In the genomic region with DNA sequence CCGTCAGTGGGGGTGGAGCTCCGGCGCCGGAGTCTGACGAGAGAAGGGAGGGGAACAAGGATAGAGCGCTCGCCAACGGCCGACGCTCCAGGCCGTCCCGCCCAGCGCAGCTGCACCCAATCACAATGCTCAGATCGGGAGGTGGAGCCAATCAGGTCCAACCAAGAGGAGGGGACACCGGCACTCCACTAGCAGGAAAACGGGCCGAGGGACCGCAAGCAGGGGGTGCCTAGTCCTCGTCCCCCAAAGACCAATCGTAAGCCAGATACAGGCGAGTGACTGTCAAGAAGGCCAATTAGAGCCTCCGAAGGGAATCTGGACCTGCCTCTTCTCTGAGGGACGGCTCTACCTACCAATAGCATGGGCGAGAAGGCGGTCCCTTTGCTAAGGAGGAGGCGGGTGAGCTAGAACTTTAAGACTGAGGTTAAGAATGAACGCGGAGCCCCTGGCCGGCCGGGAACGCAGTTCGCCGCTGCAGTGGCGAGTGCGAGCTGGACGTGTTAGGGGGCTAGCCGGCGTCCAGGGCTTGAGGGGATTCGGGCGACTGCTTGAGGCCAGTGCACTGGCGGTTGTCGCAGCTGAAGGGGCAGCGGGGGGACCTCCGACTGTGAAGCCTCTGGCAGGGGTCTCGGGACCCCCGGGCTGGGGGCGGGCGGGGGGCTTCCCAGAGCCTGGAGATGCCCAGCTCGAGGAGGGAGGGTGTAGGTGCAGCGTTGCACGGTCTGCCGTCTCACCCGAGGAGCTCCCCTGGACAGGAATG, we compare ENCODE assay signal across 8 cellular contexts. TPM values are rescaled to one million over a fixed set of nuclear protein-coding genes. Genes with fewer than 3 reads are reported as not detected.
DNase-seq lines count a peak whose midpoint lies in the region; ATAC-seq and TF ChIP-seq lines count a peak whose summit lies in the region.

A gene with protein sequence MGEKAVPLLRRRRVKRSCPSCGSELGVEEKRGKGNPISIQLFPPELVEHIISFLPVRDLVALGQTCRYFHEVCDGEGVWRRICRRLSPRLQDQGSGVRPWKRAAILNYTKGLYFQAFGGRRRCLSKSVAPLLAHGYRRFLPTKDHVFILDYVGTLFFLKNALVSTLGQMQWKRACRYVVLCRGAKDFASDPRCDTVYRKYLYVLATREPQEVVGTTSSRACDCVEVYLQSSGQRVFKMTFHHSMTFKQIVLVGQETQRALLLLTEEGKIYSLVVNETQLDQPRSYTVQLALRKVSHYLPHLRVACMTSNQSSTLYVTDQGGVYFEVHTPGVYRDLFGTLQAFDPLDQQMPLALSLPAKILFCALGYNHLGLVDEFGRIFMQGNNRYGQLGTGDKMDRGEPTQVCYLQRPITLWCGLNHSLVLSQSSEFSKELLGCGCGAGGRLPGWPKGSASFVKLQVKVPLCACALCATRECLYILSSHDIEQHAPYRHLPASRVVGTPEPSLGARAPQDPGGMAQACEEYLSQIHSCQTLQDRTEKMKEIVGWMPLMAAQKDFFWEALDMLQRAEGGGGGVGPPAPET (plus strand): TSS at position 63 of the 760 bp plus-strand sequence. CDS start 298 bp downstream, at position 361.

- H3K36me3 ChIP-seq in CD4-positive, alpha-beta memory T cell (ENCODE audit: insufficient read depth, low read length): peaks cover 11% of the 10 kb centered on the region
- H3K36me3 ChIP-seq in duodenal mucosa (ENCODE audit: control insufficient read depth in 1 of 2, insufficient read depth in 2 of 2, low read length in 2 of 2) (peaks cover 8 to 11% of the 10 kb centered on the region in 2 donors), right lobe of liver (peaks cover 0 to 10% (median 4%) of the 10 kb centered on the region in 4 donors)

- no peaks in the 10 kb centered on the region for H3K27me3 ChIP-seq in CD4-positive, alpha-beta memory T cell (ENCODE audit: insufficient read depth, low read length)
- H3K27me3 ChIP-seq in duodenal mucosa (ENCODE audit: control insufficient read depth in 1 of 2, insufficient read depth in 2 of 2, low read length in 2 of 2) (no peaks in the 10 kb centered on the region), right lobe of liver (no peaks in the 10 kb centered on the region)

- ATAC-seq in GM19455 (IDR thresholded peaks at IDR 0.05; ENCODE audit: unreplicated experiment) (peak; percentile 90), right lobe of liver (peak; percentile 88 to 94 (median 90))

- H3K27me3 Mint-ChIP-seq in CD4-positive, alpha-beta memory T cell: peaks cover 0 to 2% of the 10 kb centered on the region in 2 donors
- peaks cover 9% of the 10 kb centered on the region for H3K27me3 Mint-ChIP-seq in activated CD4-positive, alpha-beta memory T cell treated with anti-CD3 and anti-CD28 coated beads, Interleukin-2, amount 10 ng/mL, durations not matched to agents 7 days and 5 days

- H3K27ac Mint-ChIP-seq in CD4-positive, alpha-beta memory T cell: peak within 1 kb of the TSS; percentile 86 to 99 (median 97)
- H3K27ac Mint-ChIP-seq in activated CD4-positive, alpha-beta memory T cell treated with anti-CD3 and anti-CD28 coated beads, Interleukin-2, amount 10 ng/mL, durations not matched to agents 7 days and 5 days: peak within 1 kb of the TSS; percentile 97

- peaks cover 0 to 2% (median 0%) of the 10 kb centered on the region in 8 donors for H3K9me3 Mint-ChIP-seq in CD4-positive, alpha-beta memory T cell
- no peaks in the 10 kb centered on the region for H3K9me3 Mint-ChIP-seq in activated CD4-positive, alpha-beta memory T cell treated with anti-CD3 and anti-CD28 coated beads, Interleukin-2, amount 10 ng/mL, durations not matched to agents 7 days and 5 days

- 0% methylated on average over 15 of the region's 53 CpGs for WGBS in right lobe of liver (ENCODE audit: insufficient coverage, low coverage, low lambda C conversion rate, missing lambda C conversion rate)

- peak within 1 kb of the TSS; percentile 69 to 91 for H3K9ac ChIP-seq in duodenal mucosa (ENCODE audit: low read depth in 1 of 2, low read length in 2 of 2)

- POLR2A ChIA-PET in CD4-positive, alpha-beta memory T cell (lab: Charles Lee; ENCODE audit: partially characterized antibody): interaction anchor here (0.5 to 11.4 kb wide), 34 partner anchors 9 to 486 kb away, joined by 3 to 307 read pairs (median 8); a partner anchor contains a TSS
- POLR2A ChIA-PET in activated CD4-positive, alpha-beta memory T cell treated with anti-CD3 and anti-CD28 coated beads, Interleukin-2, amount 10 ng/mL, durations not matched to agents 7 days and 5 days (lab: Charles Lee): interaction anchor here (0.6 to 6.8 kb wide), 40 partner anchors 9 to 484 kb away, joined by 3 to 89 read pairs (median 8); a partner anchor contains a TSS

- peaks cover 0 to 17% of the 10 kb centered on the region in 2 donors for H3K36me3 Mint-ChIP-seq in CD4-positive, alpha-beta memory T cell
- H3K36me3 Mint-ChIP-seq in activated CD4-positive, alpha-beta memory T cell treated with anti-CD3 and anti-CD28 coated beads, Interleukin-2, amount 10 ng/mL, durations not matched to agents 7 days and 5 days (ENCODE audit: low read depth): peaks cover 28% of the 10 kb centered on the region

- CTCF ChIA-PET in CD4-positive, alpha-beta memory T cell (lab: Charles Lee; ENCODE audit: partially characterized antibody): interaction anchor here (0.7 to 12.0 kb wide), 24 partner anchors 9 to 151 kb away, joined by 3 to 266 read pairs (median 4); a partner anchor contains a TSS
- CTCF ChIA-PET in activated CD4-positive, alpha-beta memory T cell treated with anti-CD3 and anti-CD28 coated beads, Interleukin-2, amount 10 ng/mL, durations not matched to agents 7 days and 5 days (lab: Charles Lee): interaction anchor here (0.6 to 4.8 kb wide), 25 partner anchors 8 to 555 kb away, joined by 3 to 47 read pairs (median 4); a partner anchor contains a TSS

- intact Hi-C loops in CD4-positive, alpha-beta memory T cell (cut with micrococcal nuclease): loop anchor here (1.0 kb wide), 8 partner anchors 18 to 158 kb away; a partner anchor contains a TSS
- intact Hi-C loops in right lobe of liver (cut with DNase I): loop anchor here in 1 of 2 donors (10.0 kb wide), 1 partner anchor 88 kb away; a partner anchor contains a TSS

- TF ChIP-seq POLR2A in right lobe of liver (IDR thresholded peaks at IDR 0.05): no peak

- H3K9me3 ChIP-seq in CD4-positive, alpha-beta memory T cell (ENCODE audit: control insufficient read depth in 1 of 2, low read length in 2 of 2): no peaks in the 10 kb centered on the region
- no peaks in the 10 kb centered on the region for H3K9me3 ChIP-seq in duodenal mucosa (ENCODE audit: control insufficient read depth in 1 of 2, low read length in 2 of 2)
- no peaks in the 10 kb centered on the region for H3K9me3 ChIP-seq in right lobe of liver

- DNase-seq in CD4-positive, alpha-beta memory T cell: peak; percentile 99 to 100 (median 100)
- peak; percentile 100 for DNase-seq in HK-2 (ENCODE audit: unreplicated experiment)
- DNase-seq in NCI-H82 treated with DMSO at 0.1 percent for 48 hours (lab: John Stamatoyannopoulos, UW; ENCODE audit: unreplicated experiment): peak; percentile 99
- peak; percentile 100 for DNase-seq in activated CD4-positive, alpha-beta memory T cell treated with anti-CD3 and anti-CD28 coated beads, Interleukin-2, amount 10 ng/mL, durations not matched to agents 7 days and 5 days
- DNase-seq in right lobe of liver: peak; percentile 100
- peak; percentile 99 for DNase-seq in stimulated activated CD4-positive, alpha-beta T cell treated with anti-CD3 and anti-CD28 coated beads, Interleukin-4, amount 100 ng/mL, for 24 hours

- peaks cover 11 to 27% (median 16%) of the 10 kb centered on the region in 4 donors for H3K4me1 Mint-ChIP-seq in CD4-positive, alpha-beta memory T cell
- peaks cover 30% of the 10 kb centered on the region for H3K4me1 Mint-ChIP-seq in activated CD4-positive, alpha-beta memory T cell treated with anti-CD3 and anti-CD28 coated beads, Interleukin-2, amount 10 ng/mL, durations not matched to agents 7 days and 5 days

- H3K4me3 Mint-ChIP-seq in CD4-positive, alpha-beta memory T cell: peak within 1 kb of the TSS; percentile 92 to 99 (median 97)
- H3K4me3 Mint-ChIP-seq in activated CD4-positive, alpha-beta memory T cell treated with anti-CD3 and anti-CD28 coated beads, Interleukin-2, amount 10 ng/mL, durations not matched to agents 7 days and 5 days: peak within 1 kb of the TSS; percentile 95

- peak within 1 kb of the TSS; percentile 77 to 98 for H3K4me3 ChIP-seq in CD4-positive, alpha-beta memory T cell (ENCODE audit: low read length in 2 of 2)
- peak within 1 kb of the TSS; percentile 89 to 94 for H3K4me3 ChIP-seq in duodenal mucosa (ENCODE audit: low read depth in 1 of 2, low read length in 2 of 2)
- peak within 1 kb of the TSS; percentile 96 to 100 (median 99) for H3K4me3 ChIP-seq in right lobe of liver

- peak within 1 kb of the TSS; percentile 79 for H3K27ac ChIP-seq in CD4-positive, alpha-beta memory T cell (ENCODE audit: low read depth, low read length)
- H3K27ac ChIP-seq in duodenal mucosa (ENCODE audit: low read depth, low read length) (peak within 1 kb of the TSS; percentile 99), right lobe of liver (peak within 1 kb of the TSS; percentile 98 to 99 (median 99))

- TF ChIP-seq CTCF in right lobe of liver (IDR thresholded peaks at IDR 0.05): no peak

- H3K4me1 ChIP-seq in CD4-positive, alpha-beta memory T cell (ENCODE audit: insufficient read depth, low read length): peaks cover 38% of the 10 kb centered on the region
- H3K4me1 ChIP-seq in duodenal mucosa (ENCODE audit: control insufficient read depth in 1 of 2, insufficient read depth in 2 of 2, low read length in 2 of 2) (peaks cover 27 to 29% of the 10 kb centered on the region in 2 donors), right lobe of liver (peaks cover 0 to 21% (median 7%) of the 10 kb centered on the region in 4 donors)

RNA-seq across cellular contexts. Expression of the gene that starts here (rescaled TPM):
- total RNA-seq in CD4-positive, alpha-beta memory T cell: 1 to 10 TPM; 1.6 to 2.1 TPM
- polyA plus RNA-seq in CD4-positive, alpha-beta memory T cell: under 1 TPM; 0.36 to 0.77 TPM
- 1 to 10 TPM; 1.8 to 2.7 TPM for total RNA-seq in activated CD4-positive, alpha-beta memory T cell treated with anti-CD3 and anti-CD28 coated beads, Interleukin-2, amount 10 ng/mL, durations not matched to agents 7 days and 5 days
- total RNA-seq in right lobe of liver: 1 to 10 TPM in 1 of 6 experiments, under 1 TPM in 5; 0.25 to 1.0 (median 0.45) TPM

Comparison
In these comparisons a context has a peak if more than half of its experiments do, and no peak if none do; other contexts are left out.
1. Peak in every context shown above with its lines: DNase-seq, ATAC-seq, H3K4me3 ChIP-seq and H3K27ac ChIP-seq.